11 cellular contexts compared by ENCODE assay signal in genomic region chr13:40477623-40478608, GRCh38.
DNase-seq lines count a peak whose midpoint lies in the region; TF ChIP-seq lines count a peak whose summit lies in the region.
"Had no signal": no experiment of that assay in that cellular context is flagged by ENCODE, and none has a peak within 500 bp of the region (broad histone marks: within the 10 kb centered on the region; RNA-seq: fewer than 3 reads in every experiment).

No MANE protein-coding gene starts in this region.

- no peak overlapping the region for H2BK120ac ChIP-seq in mesenchymal stem cell (ENCODE audit: low read depth, low read length)

- no peak overlapping the region for H2AK5ac ChIP-seq in mesenchymal stem cell (ENCODE audit: low read length, severe bottlenecking)

- no TSS peak for BruUV-seq in OCI-LY7 (replicated peaks; lab: Mats Ljungman, UMichigan)

- no peaks in the 10 kb centered on the region for H3K9me3 Mint-ChIP-seq in endothelial cell (ENCODE audit: unreplicated experiment)
- H3K9me3 Mint-ChIP-seq in activated naive CD4-positive, alpha-beta T cell treated with anti-CD3 and anti-CD28 coated beads for 36 hours, result peaks cover 7% of the 10 kb centered on the region

- H2AFZ ChIP-seq in OCI-LY7 (ENCODE audit: low read length) (peak overlapping the region; percentile 38; the same call in 1 of the 2 replicates), mesenchymal stem cell (ENCODE audit: low read depth, low read length) (no peak overlapping the region)

- peak overlapping the region; percentile 100 for H3K27ac Mint-ChIP-seq in endothelial cell (ENCODE audit: unreplicated experiment)
- H3K27ac Mint-ChIP-seq in activated naive CD4-positive, alpha-beta T cell treated with anti-CD3 and anti-CD28 coated beads for 36 hours, result no peak overlapping the region

- no peak overlapping the region for H3K23ac ChIP-seq in mesenchymal stem cell (ENCODE audit: low read length in 2 of 2)

- POLR2A ChIA-PET in OCI-LY7 (lab: Charles Lee), result interaction anchor here (0.5 to 1.4 kb wide), 2 partner anchors 9 to 179 kb away, joined by 3 to 4 read pairs; no protein-coding TSS in a partner anchor

- no peak for TF ChIP-seq CTCF in OCI-LY7 (conservative IDR thresholded peaks at IDR 0.05; ENCODE audit: low read length)
- TF ChIP-seq CTCF in endothelial cell (IDR thresholded peaks at IDR 0.05; ENCODE audit: unreplicated experiment), result no peak
- TF ChIP-seq CTCF in stomach (IDR thresholded peaks at IDR 0.05), result no peak

- H4K8ac ChIP-seq in mesenchymal stem cell (ENCODE audit: low read length), result no peak overlapping the region

- CTCF ChIA-PET in OCI-LY7 (lab: Charles Lee; ENCODE audit: unreplicated experiment), result no interaction called here
- CTCF ChIA-PET in activated naive CD4-positive, alpha-beta T cell treated with anti-CD3 and anti-CD28 coated beads for 36 hours (lab: Charles Lee), result no interaction called here

- H3K27me3 Mint-ChIP-seq in endothelial cell (ENCODE audit: unreplicated experiment), result peaks cover 16% of the 10 kb centered on the region
- no peaks in the 10 kb centered on the region for H3K27me3 Mint-ChIP-seq in activated naive CD4-positive, alpha-beta T cell treated with anti-CD3 and anti-CD28 coated beads for 36 hours (ENCODE audit: low read depth)

- TF ChIP-seq EP300 in stomach (IDR thresholded peaks at IDR 0.05), result no peak

- H4K91ac ChIP-seq in mesenchymal stem cell (ENCODE audit: low read length), result no peak overlapping the region

- H2BK15ac ChIP-seq in mesenchymal stem cell (ENCODE audit: low read depth, poor library complexity, severe bottlenecking), result no peak overlapping the region

- H3K27ac ChIP-seq in OCI-LY7 (ENCODE audit: low read depth, low read length, poor library complexity, severe bottlenecking) (peak overlapping the region; percentile 96), mesenchymal stem cell (ENCODE audit: low read length, poor library complexity, severe bottlenecking) (no peak overlapping the region), stomach (peak overlapping the region; percentile 16 to 66 (median 44))
- H3K27ac ChIP-seq: SJCRH30 had no signal

- H3K36me3 Mint-ChIP-seq in endothelial cell (ENCODE audit: low read depth, unreplicated experiment), result no peaks in the 10 kb centered on the region
- H3K36me3 Mint-ChIP-seq in activated naive CD4-positive, alpha-beta T cell treated with anti-CD3 and anti-CD28 coated beads for 36 hours (ENCODE audit: low read depth), result peaks cover 4% of the 10 kb centered on the region

- no peak for TF ChIP-seq POLR2A in stomach (IDR thresholded peaks at IDR 0.05)

- 77% methylated on average over 16 of the region's 17 CpGs for WGBS in mesenchymal stem cell
- WGBS in stomach, 5 donors, result 52 to 65% (median 60%) methylated on average over 17 of the region's 17 CpGs

- intact Hi-C loops in OCI-LY7 (cut with micrococcal nuclease; ENCODE audit: unreplicated experiment), result no loop called here
- intact Hi-C loops in stomach (cut with DNase I; ENCODE audit: low total_unique reads), result no loop called here
- intact Hi-C loops in activated naive CD4-positive, alpha-beta T cell treated with anti-CD3 and anti-CD28 coated beads for 36 hours (cut with micrococcal nuclease), result no loop called here

- peaks cover 69% of the 10 kb centered on the region for H3K4me1 Mint-ChIP-seq in endothelial cell (ENCODE audit: unreplicated experiment)
- peaks cover 36% of the 10 kb centered on the region for H3K4me1 Mint-ChIP-seq in activated naive CD4-positive, alpha-beta T cell treated with anti-CD3 and anti-CD28 coated beads for 36 hours (ENCODE audit: low read depth)

- H3K4me3 Mint-ChIP-seq in endothelial cell (ENCODE audit: unreplicated experiment), result peak overlapping the region; percentile 74
- no peak overlapping the region for H3K4me3 Mint-ChIP-seq in activated naive CD4-positive, alpha-beta T cell treated with anti-CD3 and anti-CD28 coated beads for 36 hours

- H2BK12ac ChIP-seq in mesenchymal stem cell (ENCODE audit: low read length in 2 of 2), result no peak overlapping the region

- H3K4me1 ChIP-seq in OCI-LY7 (ENCODE audit: insufficient read depth, low read length, poor library complexity, severe bottlenecking) (peaks cover 83% of the 10 kb centered on the region), mesenchymal stem cell (ENCODE audit: control insufficient read depth, insufficient read depth, low read depth, low read length) (peaks cover 2% of the 10 kb centered on the region), stomach (peaks cover 14 to 50% (median 31%) of the 10 kb centered on the region in 4 donors)

- H3K79me1 ChIP-seq in mesenchymal stem cell (replicated peaks; ENCODE audit: low read length, poor library complexity, severe bottlenecking), result no peaks in the 10 kb centered on the region

- no peaks in the 10 kb centered on the region for H3K9me2 ChIP-seq in OCI-LY7 (ENCODE audit: insufficient read depth, low read length)

- H3K36me3 ChIP-seq in OCI-LY7 (ENCODE audit: insufficient read depth, low read length), result peaks cover 9% of the 10 kb centered on the region
- no peaks in the 10 kb centered on the region for H3K36me3 ChIP-seq in mesenchymal stem cell (ENCODE audit: control insufficient read depth in 1 of 2, insufficient read depth in 2 of 2, low read depth in 1 of 2, low read length in 2 of 2)
- H3K36me3 ChIP-seq in stomach, result no peaks in the 10 kb centered on the region
- H3K36me3 ChIP-seq: SJCRH30 had no signal

- DNase-seq in OCI-LY7 (ENCODE audit: low spot score) (peak; percentile 54), endothelial cell (ENCODE audit: low spot score) (peak; percentile 63), mesenchymal stem cell (peak; percentile 1), stomach (no peak), SIG-M5 (lab: John Stamatoyannopoulos, UW) (no peak), NCI-H2227 (lab: John Stamatoyannopoulos, UW; ENCODE audit: unreplicated experiment) (no peak)
- DNase-seq in activated effector memory CD4-positive, alpha-beta T cell treated with anti-CD3 and anti-CD28 coated beads, Interleukin-2, amount 50 U/mL, for 16 hours, result no peak
- no peak for DNase-seq in activated naive CD4-positive, alpha-beta T cell treated with anti-CD3 and anti-CD28 coated beads for 36 hours
- DNase-seq: NCI-H2107; SJCRH30; stimulated activated CD4-positive, alpha-beta T cell treated with anti-CD3 and anti-CD28 coated beads, Interleukin-2, amount 100 ng/mL, for 24 hours had no signal

- no peaks in the 10 kb centered on the region for H4K20me1 ChIP-seq in OCI-LY7 (ENCODE audit: insufficient read depth, low read length)

- H3K9ac ChIP-seq in mesenchymal stem cell (ENCODE audit: low read length), result no peak overlapping the region

- no peak overlapping the region for H3K14ac ChIP-seq in mesenchymal stem cell (ENCODE audit: low read length in 2 of 2)

- H3K4me3 ChIP-seq in OCI-LY7 (ENCODE audit: low read depth, low read length, poor library complexity, severe bottlenecking) (peak overlapping the region; percentile 67), mesenchymal stem cell (ENCODE audit: insufficient read depth in 1 of 2, low read depth in 1 of 2, low read length in 2 of 2) (no peak overlapping the region), stomach (no peak overlapping the region)
- H3K4me3 ChIP-seq: SJCRH30 had no signal

- H2BK5ac ChIP-seq in mesenchymal stem cell (ENCODE audit: low read depth, low read length, poor library complexity, severe bottlenecking), result no peak overlapping the region

- H3K18ac ChIP-seq in mesenchymal stem cell (ENCODE audit: low read depth in 1 of 2, low read length in 2 of 2), result no peak overlapping the region

- H3K27me3 ChIP-seq in mesenchymal stem cell (ENCODE audit: control insufficient read depth in 1 of 2, insufficient read depth in 1 of 2, low read length in 2 of 2) (no peaks in the 10 kb centered on the region), stomach (no peaks in the 10 kb centered on the region)
- H3K27me3 ChIP-seq: SJCRH30 had no signal

- H3K4ac ChIP-seq in mesenchymal stem cell (ENCODE audit: low read depth in 1 of 2, low read length in 2 of 2), result no peak overlapping the region

- H3K4me2 ChIP-seq in OCI-LY7 (ENCODE audit: low read length) (peak overlapping the region; percentile 84), mesenchymal stem cell (ENCODE audit: low read length, poor library complexity, severe bottlenecking) (no peak overlapping the region)

- H3K9me3 ChIP-seq in OCI-LY7 (ENCODE audit: low read length) (peaks cover 8% of the 10 kb centered on the region; the same call in 1 of the 2 replicates), mesenchymal stem cell (ENCODE audit: control insufficient read depth, low read length) (no peaks in the 10 kb centered on the region), stomach (no peaks in the 10 kb centered on the region)
- H3K9me3 ChIP-seq: SJCRH30 had no signal

- H3K79me2 ChIP-seq in OCI-LY7 (ENCODE audit: insufficient read depth, low read depth, low read length), result peaks cover 42% of the 10 kb centered on the region; the same call in 1 of the 2 replicates

Comparison
In these comparisons a context has a peak if more than half of its experiments do, and no peak if none do; other contexts are left out.
1. DNase-seq: peak in OCI-LY7 (single experiment), endothelial cell (single experiment) and mesenchymal stem cell (single experiment); none in stomach (single experiment), activated effector memory CD4-positive, alpha-beta T cell treated with anti-CD3 and anti-CD28 coated beads, Interleukin-2, amount 50 U/mL, for 16 hours (single experiment), SIG-M5 (single experiment), activated naive CD4-positive, alpha-beta T cell treated with anti-CD3 and anti-CD28 coated beads for 36 hours (single experiment) and NCI-H2227 (single experiment).